ENCODE assay signal across 18 cellular contexts in the genomic region with DNA sequence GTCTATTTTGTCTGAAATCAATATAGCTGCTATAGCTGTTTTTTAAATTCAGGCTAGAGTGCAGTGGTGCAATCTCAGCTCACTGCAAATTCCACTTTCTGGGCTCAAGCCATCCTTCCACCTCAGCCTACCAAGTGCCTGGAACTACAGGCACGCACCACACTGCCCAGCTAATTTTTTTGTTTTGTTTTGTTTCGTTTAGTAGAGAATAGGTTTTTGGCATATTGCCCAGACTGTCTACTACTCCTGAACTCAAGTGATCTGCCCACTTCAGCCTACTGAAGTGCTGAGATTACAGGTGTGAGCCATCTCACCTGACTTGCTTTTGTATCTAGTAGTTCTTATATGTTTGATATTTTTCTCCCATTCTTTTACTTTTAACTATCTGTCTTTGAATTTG.
DNase-seq lines count a peak whose midpoint lies in the region; ATAC-seq and TF ChIP-seq lines count a peak whose summit lies in the region.
"Had no signal": no experiment of that assay in that cellular context is flagged by ENCODE, and none has a peak within 500 bp of the region (broad histone marks: within the 10 kb centered on the region; RNA-seq: fewer than 3 reads in every experiment).

No MANE protein-coding gene starts in this region.

- intact Hi-C loops in lower lobe of right lung (cut with DNase I) = no loop called here

- no peak overlapping the region for H3K27ac ChIP-seq in lower lobe of right lung
- H3K27ac ChIP-seq: pancreas, tibial nerve had no signal

- no peak overlapping the region for H3K4me3 ChIP-seq in lower lobe of right lung
- H3K4me3 ChIP-seq: pancreas, tibial nerve had no signal

- ATAC-seq in lower lobe of right lung (peak; percentile 55 to 70), GM21619 (IDR thresholded peaks at IDR 0.05; ENCODE audit: unreplicated experiment) (no peak)
- ATAC-seq: naive thymus-derived CD8-positive, alpha-beta T cell; pancreas had no signal

- H3K36me3 ChIP-seq in lower lobe of right lung = no peaks in the 10 kb centered on the region
- H3K36me3 ChIP-seq: pancreas, tibial nerve had no signal

- no peaks in the 10 kb centered on the region for H3K9me3 ChIP-seq in lower lobe of right lung
- H3K9me3 ChIP-seq: pancreas, tibial nerve had no signal

- H3K4me1 ChIP-seq in lower lobe of right lung = no peaks in the 10 kb centered on the region
- H3K4me1 ChIP-seq: pancreas, tibial nerve had no signal

- TF ChIP-seq CTCF in lower lobe of right lung (IDR thresholded peaks at IDR 0.05) = no peak

- H3K27me3 ChIP-seq in lower lobe of right lung (ENCODE audit: low read depth) = no peaks in the 10 kb centered on the region
- H3K27me3 ChIP-seq: pancreas, tibial nerve had no signal

- DNase-seq in NCI-H1092 treated with DMSO at 0.1 percent for 48 hours (lab: John Stamatoyannopoulos, UW) (peak; percentile 62), NCI-H2107 (lab: John Stamatoyannopoulos, UW) (peak; percentile 39), NCI-H69 (lab: John Stamatoyannopoulos, UW) (peak; percentile 95), lower lobe of right lung (no peak), GM03348 (ENCODE audit: low spot score) (no peak), GM19240 (ENCODE audit: insufficient read length, low spot score) (no peak), putamen (ENCODE audit: low spot score) (no peak)
- DNase-seq: activated gamma-delta T cell treated with Interleukin-2 at 50 U/mL for 16 hours; foreskin fibroblast; hypothalamus; kidney; naive thymus-derived CD8-positive, alpha-beta T cell; pancreas; Right ventricle myocardium superior; stimulated activated naive CD4-positive, alpha-beta T cell treated with Interleukin-2 at 50 U/mL for 16 hours; T-helper 1 cell had no signal

Comparison
In these comparisons a context has a peak if more than half of its experiments do, and no peak if none do; other contexts are left out.
1. DNase-seq: peak in NCI-H1092 treated with DMSO at 0.1 percent for 48 hours (single experiment), NCI-H2107 (single experiment) and NCI-H69 (single experiment); none in lower lobe of right lung (single experiment), GM03348 (single experiment), GM19240 (single experiment) and putamen (single experiment).